ENCODE assay signal across 25 cellular contexts in the genomic region with DNA sequence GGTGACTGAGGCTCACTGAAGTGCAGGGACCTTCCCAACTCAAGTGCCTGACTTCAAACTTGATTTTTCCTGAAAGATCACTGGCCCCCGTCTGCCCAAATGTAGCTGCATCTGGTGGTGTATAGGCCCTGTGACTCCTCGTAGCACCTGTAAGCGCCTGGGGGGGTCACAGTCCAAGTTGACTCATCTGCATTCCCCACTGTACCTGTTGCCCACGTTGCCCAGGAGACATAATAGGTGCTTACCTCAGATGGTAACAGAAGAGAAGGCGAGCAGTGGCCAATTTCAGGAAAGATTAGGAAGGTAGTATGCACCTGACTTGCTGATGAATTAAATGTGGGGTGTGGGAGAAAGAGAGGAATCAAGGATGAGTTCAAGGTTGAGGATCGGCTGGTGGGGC. TPM values are rescaled to one million over a fixed set of nuclear protein-coding genes. Genes with fewer than 3 reads are reported as not detected.
DNase-seq lines count a peak whose midpoint lies in the region; ATAC-seq, FAIRE-seq and TF ChIP-seq lines count a peak whose summit lies in the region.
"Had no signal": no experiment of that assay in that cellular context is flagged by ENCODE, and none has a peak within 500 bp of the region (broad histone marks: within the 10 kb centered on the region; RNA-seq: fewer than 3 reads in every experiment).

No MANE protein-coding gene starts in this region.

- no peak overlapping the region for H2BK15ac ChIP-seq in mesendoderm (replicated peaks; ENCODE audit: low read depth)

- DNase-seq in HepG2 (ENCODE audit: low spot score) = no peak
- no peak for DNase-seq in right lobe of liver
- DNase-seq in mammary epithelial cell = peak; percentile 52
- no peak for DNase-seq in mesendoderm
- DNase-seq in A172 (ENCODE audit: low spot score) = no peak
- DNase-seq: DND-41, GM23248, Kasumi-1, MG63, NCI-H1048, NCI-H1417 treated with DMSO at 0.1 percent for 48 hours, NCI-H187, NCI-H446 treated with DMSO at 0.1 percent for 48 hours, NCI-H69, RPMI8226, SHP77 had no signal

- no peak for TF ChIP-seq CTCF in HepG2 (CRISPR knock-in tag; IDR thresholded peaks at IDR 0.05)
- no peak for TF ChIP-seq CTCF in right lobe of liver (IDR thresholded peaks at IDR 0.05)
- no peak for TF ChIP-seq CTCF in mammary epithelial cell (conservative IDR thresholded peaks at IDR 0.05 in 1 of 2, IDR thresholded peaks at IDR 0.05 in 1 of 2; ENCODE audit: extremely low read depth in 1 of 2, insufficient read depth in 1 of 2, low read depth in 1 of 2, low read length in 2 of 2)

- H3K4me2 ChIP-seq in HepG2 (ENCODE audit: low read depth, low read length) (peak overlapping the region; percentile 14; the same call in 1 of the 2 replicates), mammary epithelial cell (ENCODE audit: insufficient read depth, low read depth, low read length) (no peak overlapping the region), mesendoderm (ENCODE audit: low read length) (no peak overlapping the region)
- H3K4me2 ChIP-seq: PC-9 had no signal

- TF ChIP-seq POLR2A in HepG2 (IDR thresholded peaks at IDR 0.05; ENCODE audit: insufficient read depth in 1 of 2, low read depth in 2 of 2, low read length in 2 of 2) (no peak), right lobe of liver (IDR thresholded peaks at IDR 0.05) (no peak)

- no peak overlapping the region for H3K4me3 ChIP-seq in HepG2 (replicated peaks in 1 of 3; ENCODE audit: insufficient read depth in 1 of 3, low read depth in 2 of 3, low read length in 3 of 3)
- H3K4me3 ChIP-seq in right lobe of liver = no peak overlapping the region
- no peak overlapping the region for H3K4me3 ChIP-seq in mammary epithelial cell (replicated peaks in 1 of 3; ENCODE audit: insufficient read depth in 1 of 3, low read depth in 2 of 3, low read length in 3 of 3)
- no peak overlapping the region for H3K4me3 ChIP-seq in mesendoderm (ENCODE audit: low read length)
- H3K4me3 ChIP-seq: GM23248, MG63, PC-9, SK-N-MC had no signal

- no peak overlapping the region for H3K9ac ChIP-seq in HepG2 (ENCODE audit: insufficient read depth, low read depth, low read length)
- H3K9ac ChIP-seq in mammary epithelial cell (ENCODE audit: insufficient read depth, low read length) = no peak overlapping the region
- H3K9ac ChIP-seq in mesendoderm (ENCODE audit: low read length) = no peak overlapping the region
- H3K9ac ChIP-seq: GM23248 had no signal

- in situ Hi-C loops in HepG2 (cut with HindIII; ENCODE audit: extremely low pct_ligation_motif_present, low pct_unique_long_range_greater_than_20kb) = no loop called here
- in situ Hi-C loops in mammary epithelial cell (cut with MboI; ENCODE audit: low sequenced_read_pairs in 2 of 2) = no loop called here

- H4K5ac ChIP-seq in mesendoderm (ENCODE audit: low read length) = no peak overlapping the region

- H4K20me1 ChIP-seq in HepG2 (ENCODE audit: insufficient read depth, low read length) = no peaks in the 10 kb centered on the region
- no peaks in the 10 kb centered on the region for H4K20me1 ChIP-seq in mammary epithelial cell (ENCODE audit: insufficient read depth, low read length)

- no peak overlapping the region for H3K18ac ChIP-seq in mesendoderm (ENCODE audit: low read length)

- H3K56ac ChIP-seq in mesendoderm (ENCODE audit: low read length) = peak overlapping the region; percentile 7

- POLR2A ChIA-PET in HepG2 (lab: Yijun Ruan, JAX) = interaction anchor here (0.8 kb wide), 1 partner anchor 23 kb away, joined by 3 read pairs; no protein-coding TSS in a partner anchor

- ATAC-seq in HepG2 = no peak
- ATAC-seq in right lobe of liver = no peak
- ATAC-seq in HG02588 (IDR thresholded peaks at IDR 0.05; ENCODE audit: unreplicated experiment) = no peak
- no peak for ATAC-seq in GM21381 (IDR thresholded peaks at IDR 0.05; ENCODE audit: unreplicated experiment)
- ATAC-seq: HCT116 had no signal

- H3K4me1 ChIP-seq in HepG2 (ENCODE audit: insufficient read depth, low read length) = peaks cover 90% of the 10 kb centered on the region
- no peaks in the 10 kb centered on the region for H3K4me1 ChIP-seq in right lobe of liver
- peaks cover 5% of the 10 kb centered on the region for H3K4me1 ChIP-seq in mammary epithelial cell (ENCODE audit: insufficient read depth, low read length)
- H3K4me1 ChIP-seq in mesendoderm (ENCODE audit: control insufficient read depth, low read depth, low read length) = peaks cover 9% of the 10 kb centered on the region

- H2AK5ac ChIP-seq in mesendoderm (ENCODE audit: low read length) = no peak overlapping the region

- no peak for TF ChIP-seq RAD21 in HepG2 (CRISPR knock-in tag; IDR thresholded peaks at IDR 0.05)

- H3K36me3 ChIP-seq in HepG2 (replicated peaks in 1 of 2; ENCODE audit: control insufficient read depth in 1 of 2, insufficient read depth in 2 of 2, low read length in 2 of 2) = no peaks in the 10 kb centered on the region
- no peaks in the 10 kb centered on the region for H3K36me3 ChIP-seq in right lobe of liver
- no peaks in the 10 kb centered on the region for H3K36me3 ChIP-seq in mammary epithelial cell (ENCODE audit: insufficient read depth, low read length)
- no peaks in the 10 kb centered on the region for H3K36me3 ChIP-seq in mesendoderm (ENCODE audit: control insufficient read depth, insufficient read depth, low read length)
- H3K36me3 ChIP-seq: MG63 had no signal

- dilution Hi-C loops in mammary epithelial cell (cut with HindIII; ENCODE audit: low sequenced_read_pairs) = no loop called here

- CTCF ChIA-PET in HepG2 (lab: Yijun Ruan, JAX; ENCODE audit: low intra/inter-chr PET ratio, low total read pairs) (no interaction called here), mammary epithelial cell (lab: Charles Lee; ENCODE audit: low non-redundant PET) (no interaction called here)

- 15% methylated on average over 6 of the region's 6 CpGs for WGBS in HepG2 (ENCODE audit: low lambda C conversion rate)
- 67% methylated on average over 6 of the region's 6 CpGs for WGBS in right lobe of liver (ENCODE audit: insufficient coverage, low coverage, low lambda C conversion rate, missing lambda C conversion rate)
- WGBS in mammary epithelial cell (ENCODE audit: low coverage, missing lambda C conversion rate) = 49% methylated on average over 5 of the region's 6 CpGs
- WGBS in mesendoderm (ENCODE audit: extremely low coverage, insufficient coverage, low lambda C conversion rate) = no CpG with 5 or more reads among the region's 6 CpGs

- no peak overlapping the region for H3K27ac ChIP-seq in HepG2 (ENCODE audit: extremely low read length, insufficient read depth, low read length)
- H3K27ac ChIP-seq in right lobe of liver = no peak overlapping the region
- no peak overlapping the region for H3K27ac ChIP-seq in mammary epithelial cell (ENCODE audit: insufficient read depth, low read depth, low read length)
- no peak overlapping the region for H3K27ac ChIP-seq in mesendoderm (ENCODE audit: low read depth, low read length)
- H3K27ac ChIP-seq: GM23248, PC-9, SK-N-MC had no signal

- H2BK5ac ChIP-seq in mesendoderm (ENCODE audit: low read length) = no peak overlapping the region

- H4K8ac ChIP-seq in mesendoderm (ENCODE audit: low read depth, low read length) = no peak overlapping the region

- H3K4ac ChIP-seq in mesendoderm (ENCODE audit: low read depth, low read length) = no peak overlapping the region

- intact Hi-C loops in HepG2 (cut with micrococcal nuclease; ENCODE audit: unreplicated experiment) (no loop called here), right lobe of liver (cut with DNase I) (no loop called here), mammary epithelial cell (cut with micrococcal nuclease) (no loop called here)

- H3K9me3 ChIP-seq in HepG2 (ENCODE audit: low read length) = no peaks in the 10 kb centered on the region
- H3K9me3 ChIP-seq in right lobe of liver = no peaks in the 10 kb centered on the region
- H3K9me3 ChIP-seq in mammary epithelial cell (replicated peaks; ENCODE audit: insufficient read depth, low read length) = no peaks in the 10 kb centered on the region
- H3K9me3 ChIP-seq: MG63 had no signal

- H2BK120ac ChIP-seq in mesendoderm (ENCODE audit: low read depth, low read length) = no peak overlapping the region

- H3K79me2 ChIP-seq in HepG2 (ENCODE audit: insufficient read depth, low read length) = no peaks in the 10 kb centered on the region
- no peaks in the 10 kb centered on the region for H3K79me2 ChIP-seq in mammary epithelial cell (ENCODE audit: insufficient read depth, low read length)
- no peaks in the 10 kb centered on the region for H3K79me2 ChIP-seq in mesendoderm (ENCODE audit: control insufficient read depth, insufficient read depth, low read length)

- H3K79me1 ChIP-seq in mesendoderm (ENCODE audit: low read length) = no peaks in the 10 kb centered on the region

- H2AFZ ChIP-seq in HepG2 (ENCODE audit: low read length) = no peak overlapping the region
- H2AFZ ChIP-seq in mammary epithelial cell (ENCODE audit: low read depth, low read length) = no peak overlapping the region
- H2AFZ ChIP-seq: GM23248, PC-9 had no signal

- no peak for FAIRE-seq in HepG2 (lab: Jason Lieb, UNC)
- FAIRE-seq: A204.1, GM12891 had no signal

- no peak; a peak in 1 of 4 replicates for TF ChIP-seq EP300 in HepG2 (IDR thresholded peaks at IDR 0.05; ENCODE audit: low read depth in 2 of 2, low read length in 2 of 2)
- TF ChIP-seq EP300 in HepG2 (CRISPR knock-in tag; IDR thresholded peaks at IDR 0.05; ENCODE audit: borderline replicate concordance) = no peak

- H3K27me3 ChIP-seq in HepG2 (ENCODE audit: control insufficient read depth in 1 of 2, insufficient read depth in 2 of 2, low read length in 2 of 2) = 0 out of 5 replicates have a peak, but pooled peaks cover 0 to 2% of the 10 kb centered on the region in 2 experiments
- H3K27me3 ChIP-seq in right lobe of liver = no peaks in the 10 kb centered on the region
- H3K27me3 ChIP-seq in mammary epithelial cell (ENCODE audit: insufficient read depth, low read length) = no peaks in the 10 kb centered on the region
- H3K27me3 ChIP-seq in mesendoderm (ENCODE audit: insufficient read depth, low read length, poor library complexity) = no peaks in the 10 kb centered on the region
- H3K27me3 ChIP-seq: MG63 had no signal

- no TSS peak for BruUV-seq in HepG2 (replicated peaks; lab: Mats Ljungman, UMichigan)
- no TSS peak for BruUV-seq in mammary epithelial cell (replicated peaks; lab: Mats Ljungman, UMichigan)

- no peak overlapping the region for H3K23ac ChIP-seq in mesendoderm (ENCODE audit: low read length)

RNA-seq across cellular contexts. Expression of a gene that starts 44.1 kb away (rescaled TPM):
- total RNA-seq in HepG2 (2016; rRNA removed; fragmentation: Illumina TruSeq; extraction: Trizol) = 13.4 and 24.6 TPM in 2 replicates
- total RNA-seq in HepG2 (2016; cell fraction: cytosol; rRNA removed; fragmentation: Illumina TruSeq; extraction: Trizol; ENCODE audit: low read depth) = 9.2 and 9.9 TPM in 2 replicates
- 11.7 and 21.4 TPM in 2 replicates for total RNA-seq in HepG2 (2016; cell fraction: insoluble cytoplasmic fraction; rRNA removed; fragmentation: Illumina TruSeq; extraction: Trizol)
- total RNA-seq in HepG2 (2016; cell fraction: membrane; rRNA removed; fragmentation: Illumina TruSeq; extraction: Trizol) = 11.9 and 13.5 TPM in 2 replicates
- 17.1 and 22.3 TPM in 2 replicates for total RNA-seq in HepG2 (2016; cell fraction: nucleus; rRNA removed; fragmentation: Illumina TruSeq; extraction: Trizol)
- 84.4 and 91.2 TPM in 2 replicates for polyA plus RNA-seq in HepG2 (2011; rRNA removed)
- polyA plus RNA-seq in HepG2 (2011; cell fraction: cytosol; rRNA removed) = 59.1 and 63.8 TPM in 2 replicates
- 25.3 and 26.7 TPM in 2 replicates for polyA plus RNA-seq in HepG2 (2011; cell fraction: nucleus; rRNA removed)
- polyA plus RNA-seq in HepG2 (2012) = 79.6 and 88.1 TPM in 2 replicates
- 25.1 and 29.9 TPM in 2 replicates for polyA plus RNA-seq in HepG2 (2016; cell fraction: cytosol; fragmentation: Illumina TruSeq; extraction: Trizol; ENCODE audit: low read depth)
- 19.9 and 21.5 TPM in 2 replicates for polyA plus RNA-seq in HepG2 (2016; cell fraction: insoluble cytoplasmic fraction; fragmentation: Illumina TruSeq; extraction: Trizol; ENCODE audit: low read depth)
- polyA plus RNA-seq in HepG2 (2016; cell fraction: membrane; fragmentation: Illumina TruSeq; extraction: Trizol; ENCODE audit: low read depth) = 20.0 and 21.7 TPM in 2 replicates
- 44.6 and 45.3 TPM in 2 replicates for polyA plus RNA-seq in HepG2 (2016; cell fraction: nucleus; fragmentation: Illumina TruSeq; extraction: Trizol; ENCODE audit: insufficient read depth, low read depth)
- polyA minus RNA-seq in HepG2 (2011; rRNA and poly(A)+ RNA removed; ENCODE audit: low replicate concordance) = 185 and 354 TPM in 2 replicates
- polyA minus RNA-seq in HepG2 (2011; cell fraction: cytosol; rRNA and poly(A)+ RNA removed) = 33.1 and 45.3 TPM in 2 replicates
- 34.7 and 36.2 TPM in 2 replicates for polyA minus RNA-seq in HepG2 (2011; cell fraction: nucleus; rRNA and poly(A)+ RNA removed)
- 10 to 100 TPM; 38.5 to 95.6 (median 58.4) TPM for total RNA-seq in right lobe of liver
- 10 to 100 TPM; 18.8 to 33.3 TPM for total RNA-seq in mammary epithelial cell
- 66.0 TPM for polyA plus RNA-seq in mammary epithelial cell
- polyA minus RNA-seq in mammary epithelial cell = 42.4 TPM
- polyA plus RNA-seq in mesendoderm (2013, experiment 1 of 2) = 14.8 TPM
- polyA plus RNA-seq in mesendoderm (2013, experiment 2 of 2) = 14.4 TPM
- total RNA-seq in A172 (2014; rRNA removed; shearing (Covaris generic)) = 11.6 and 12.3 TPM in 2 replicates
- total RNA-seq: B cell had no signal
- polyA plus RNA-seq: CD14-positive monocyte had no signal
